ENCODE assay signal across 17 cellular contexts in the genomic region with DNA sequence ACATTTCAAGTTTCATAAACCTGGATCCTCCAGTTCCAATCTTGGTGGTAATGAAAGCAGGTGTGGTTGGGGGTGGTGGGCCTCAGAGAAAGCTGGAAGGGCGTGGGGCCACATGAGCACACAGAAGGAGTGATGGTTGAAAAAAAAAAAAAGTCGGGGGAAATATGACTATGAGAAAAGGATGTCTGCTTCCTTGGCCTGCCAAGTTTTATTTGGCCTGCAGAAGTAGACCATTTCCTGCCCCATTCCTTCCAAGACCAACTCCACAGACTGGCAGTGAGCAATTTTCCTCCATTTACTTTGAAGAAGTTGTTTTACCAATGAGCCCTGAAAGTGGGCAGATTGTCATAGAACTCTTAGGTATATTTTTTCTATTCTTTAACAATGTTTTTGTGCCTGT. TPM values are rescaled to one million over a fixed set of nuclear protein-coding genes. Genes with fewer than 3 reads are reported as not detected.
"Had no signal": no experiment of that assay in that cellular context is flagged by ENCODE, and none has a peak within 500 bp of the region (broad histone marks: within the 10 kb centered on the region; RNA-seq: fewer than 3 reads in every experiment).

No MANE protein-coding gene starts in this region.

- H3K9me3 ChIP-seq: esophagus squamous epithelium, gastroesophageal sphincter, heart left ventricle, uterus had no signal

- H3K27me3 ChIP-seq: esophagus squamous epithelium, gastroesophageal sphincter, heart left ventricle, transverse colon, uterus had no signal

- H3K36me3 ChIP-seq: gastroesophageal sphincter, heart left ventricle, transverse colon, uterus had no signal

- H3K4me3 ChIP-seq: esophagus squamous epithelium, gastroesophageal sphincter, heart left ventricle, transverse colon, uterus had no signal

- FAIRE-seq: TTC549 had no signal

- H3K27ac ChIP-seq: esophagus squamous epithelium, gastroesophageal sphincter, heart left ventricle, transverse colon, uterus had no signal

- H3K4me1 ChIP-seq: transverse colon, uterus had no signal

- DNase-seq: activated CD4-positive, alpha-beta memory T cell treated with anti-CD3 and anti-CD28 coated beads, Interleukin-2, amount 10 ng/mL, durations not matched to agents 7 days and 5 days; activated CD4-positive, alpha-beta T cell treated with anti-CD3 and anti-CD28 coated beads for 4 hours; activated naive CD4-positive, alpha-beta T cell treated with anti-CD3 and anti-CD28 coated beads for 36 hours; activated T-cell treated with anti-CD3 and anti-CD28 coated beads, Interleukin-2, amount 50 U/mL, for 24 hours; cortex of kidney; effector CD4-positive, alpha-beta T cell; esophagus squamous epithelium; heart left ventricle; left ventricle myocardium superior; nephron progenitor cell; occipital lobe; posterior cingulate gyrus; stimulated activated naive CD8-positive, alpha-beta T cell treated with anti-CD3 and anti-CD28 coated beads, Interleukin-15, Interleukin-2, amounts not matched to agents 100 U/mL and 50 U/mL, for 24 hours; transverse colon; uterus had no signal

RNA-seq across cellular contexts. Expression of gene LNX1, which starts 43.3 kb away (rescaled TPM):
- total RNA-seq: activated CD4-positive, alpha-beta memory T cell treated with anti-CD3 and anti-CD28 coated beads, Interleukin-2, amount 10 ng/mL, durations not matched to agents 7 days and 5 days had no signal
